In genomic region chr2:105775809-105776559, GRCh38 we compare ENCODE assay signal across 9 cellular contexts. TPM values are rescaled to one million over a fixed set of nuclear protein-coding genes. Genes with fewer than 3 reads are reported as not detected.
DNase-seq lines count a peak whose midpoint lies in the region; ATAC-seq and TF ChIP-seq lines count a peak whose summit lies in the region.
"Had no signal": no experiment of that assay in that cellular context is flagged by ENCODE, and none has a peak within 500 bp of the region (broad histone marks: within the 10 kb centered on the region; RNA-seq: fewer than 3 reads in every experiment).

No MANE protein-coding gene starts in this region.

- H3K4me3 ChIP-seq in CD8-positive, alpha-beta memory T cell (ENCODE audit: low read length): peak overlapping the region; percentile 52
- H3K4me3 ChIP-seq in HL-60 (replicated peaks; ENCODE audit: insufficient read depth, low read length) (peak overlapping the region; percentile 13; the same call in 1 of the 2 replicates), esophagus (ENCODE audit: low read depth in 1 of 2, low read length in 2 of 2) (no peak overlapping the region)

- TF ChIP-seq CTCF in HL-60 (IDR thresholded peaks at IDR 0.05; ENCODE audit: insufficient read depth, low read length): no peak

- H3K36me3 ChIP-seq in CD8-positive, alpha-beta memory T cell (ENCODE audit: insufficient read depth, low read length): peaks cover 6% of the 10 kb centered on the region
- peaks cover 0 to 13% of the 10 kb centered on the region in 2 donors for H3K36me3 ChIP-seq in esophagus (ENCODE audit: control insufficient read depth in 2 of 2, insufficient read depth in 2 of 2, low read length in 1 of 2)

- H3K27ac Mint-ChIP-seq in CD8-positive, alpha-beta memory T cell: peak overlapping the region; percentile 87 to 100 (median 94)

- no peaks in the 10 kb centered on the region for H3K9me3 Mint-ChIP-seq in CD8-positive, alpha-beta memory T cell

- H3K4me1 Mint-ChIP-seq in CD8-positive, alpha-beta memory T cell: peaks cover 88 to 96% (median 91%) of the 10 kb centered on the region in 3 donors

- peak in 4 of 5 donors; percentile 44 to 63 (median 53) for DNase-seq in CD8-positive, alpha-beta memory T cell
- DNase-seq in HL-60 (ENCODE audit: low read depth in 1 of 2, low spot score in 1 of 2): peak in 1 of 2 experiments; percentile 68
- no peak for DNase-seq in HuH-7 (ENCODE audit: low spot score)
- DNase-seq in SKM-1 (lab: John Stamatoyannopoulos, UW; ENCODE audit: unreplicated experiment): no peak
- no peak for DNase-seq in activated CD4-positive, alpha-beta T cell treated with anti-CD3 and anti-CD28 coated beads for 1 hour
- no peak for DNase-seq in AG08395 (ENCODE audit: low spot score)
- DNase-seq: SIG-M5 had no signal

- POLR2A ChIA-PET in CD8-positive, alpha-beta memory T cell (lab: Charles Lee): interaction anchor here (0.9 to 2.0 kb wide), 3 partner anchors 11 to 29 kb away, joined by 3 to 6 read pairs (median 6); no protein-coding TSS in a partner anchor

- H3K9me3 ChIP-seq in CD8-positive, alpha-beta memory T cell (ENCODE audit: low read length): no peaks in the 10 kb centered on the region
- H3K9me3 ChIP-seq in esophagus (ENCODE audit: control insufficient read depth in 2 of 2, insufficient read depth in 1 of 2, low read depth in 1 of 2, low read length in 1 of 2): no peaks in the 10 kb centered on the region

- peaks cover 97% of the 10 kb centered on the region for H3K4me1 ChIP-seq in CD8-positive, alpha-beta memory T cell (ENCODE audit: insufficient read depth, low read length)
- H3K4me1 ChIP-seq in esophagus (ENCODE audit: control insufficient read depth in 2 of 2, insufficient read depth in 2 of 2, low read length in 1 of 2): peaks cover 5 to 16% of the 10 kb centered on the region in 2 donors

- CTCF ChIA-PET in CD8-positive, alpha-beta memory T cell (lab: Charles Lee): interaction anchor here (0.9 to 5.2 kb wide), 6 partner anchors 12 to 200 kb away, joined by 3 to 21 read pairs (median 10); no protein-coding TSS in a partner anchor

- WGBS in esophagus, 2 donors: 70 to 75% methylated on average over 11 of the region's 11 CpGs

- H3K4me3 Mint-ChIP-seq in CD8-positive, alpha-beta memory T cell: peak overlapping the region; percentile 76 to 89 (median 82)

- no peaks in the 10 kb centered on the region for H3K27me3 ChIP-seq in CD8-positive, alpha-beta memory T cell (ENCODE audit: insufficient read depth, low read length, poor library complexity, severe bottlenecking)
- H3K27me3 ChIP-seq in HL-60 (ENCODE audit: insufficient read depth, poor library complexity, severe bottlenecking) (no peaks in the 10 kb centered on the region), esophagus (ENCODE audit: control insufficient read depth in 1 of 2, insufficient read depth in 2 of 2, low read length in 2 of 2) (no peaks in the 10 kb centered on the region)

- H3K27me3 Mint-ChIP-seq in CD8-positive, alpha-beta memory T cell: no peaks in the 10 kb centered on the region

- H3K27ac ChIP-seq in CD8-positive, alpha-beta memory T cell (ENCODE audit: low read depth, low read length): peak overlapping the region; percentile 58
- H3K27ac ChIP-seq in HL-60 (replicated peaks) (peak overlapping the region; percentile 66), esophagus (ENCODE audit: low read depth in 2 of 2, low read length in 1 of 2) (peak overlapping the region; percentile 12 to 52)

- peaks cover 0 to 26% (median 5%) of the 10 kb centered on the region in 3 donors for H3K36me3 Mint-ChIP-seq in CD8-positive, alpha-beta memory T cell

- peak; percentile 52 for ATAC-seq in GM21367 (IDR thresholded peaks at IDR 0.05; ENCODE audit: unreplicated experiment)

RNA-seq across cellular contexts. Expression of gene NCK2, which starts 31.3 kb away (rescaled TPM):
- 10 to 100 TPM; 72.4 to 76.1 TPM for total RNA-seq in CD8-positive, alpha-beta memory T cell
- 77.9 TPM for polyA plus RNA-seq in CD8-positive, alpha-beta memory T cell
- 10 to 100 TPM; 55.2 to 72.3 TPM for polyA plus RNA-seq in esophagus

Comparison
In these comparisons a context has a peak if more than half of its experiments do, and no peak if none do; other contexts are left out.
1. DNase-seq: peak in CD8-positive, alpha-beta memory T cell (4 of 5); none in HuH-7 (single experiment), SKM-1 (single experiment), activated CD4-positive, alpha-beta T cell treated with anti-CD3 and anti-CD28 coated beads for 1 hour (single experiment) and AG08395 (single experiment).
2. H3K4me3 ChIP-seq: peak in CD8-positive, alpha-beta memory T cell (single experiment) and HL-60 (single experiment); none in esophagus (0 of 2).
3. Peak in every context shown above with its lines, with median percentiles within 50 percentile points of each other: H3K27ac ChIP-seq.